ENCODE assay signal across 1 cellular context in the genomic region with DNA sequence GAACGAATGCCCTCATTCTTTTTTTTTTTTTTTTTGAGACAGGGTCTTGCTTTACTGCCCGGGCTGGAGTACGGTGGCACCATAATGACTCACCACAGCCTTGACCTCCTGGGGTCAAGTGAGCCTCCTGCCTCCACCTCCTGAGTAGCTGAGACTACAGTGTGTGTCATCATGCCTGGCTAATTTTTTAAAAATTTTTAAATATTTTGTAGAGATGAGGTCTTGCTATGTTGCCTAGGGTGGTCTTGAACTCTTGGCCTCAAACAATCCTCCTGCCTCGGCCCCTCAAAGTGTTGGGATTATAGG.
TF ChIP-seq lines count a peak whose summit lies in the region.

No MANE protein-coding gene starts in this region.

TF ChIP-seq in HepG2, 621 proteins besides CTCF, POLR2A, EP300 and RAD21 (continued from another document):
- TF ChIP-seq, protein P1, sequence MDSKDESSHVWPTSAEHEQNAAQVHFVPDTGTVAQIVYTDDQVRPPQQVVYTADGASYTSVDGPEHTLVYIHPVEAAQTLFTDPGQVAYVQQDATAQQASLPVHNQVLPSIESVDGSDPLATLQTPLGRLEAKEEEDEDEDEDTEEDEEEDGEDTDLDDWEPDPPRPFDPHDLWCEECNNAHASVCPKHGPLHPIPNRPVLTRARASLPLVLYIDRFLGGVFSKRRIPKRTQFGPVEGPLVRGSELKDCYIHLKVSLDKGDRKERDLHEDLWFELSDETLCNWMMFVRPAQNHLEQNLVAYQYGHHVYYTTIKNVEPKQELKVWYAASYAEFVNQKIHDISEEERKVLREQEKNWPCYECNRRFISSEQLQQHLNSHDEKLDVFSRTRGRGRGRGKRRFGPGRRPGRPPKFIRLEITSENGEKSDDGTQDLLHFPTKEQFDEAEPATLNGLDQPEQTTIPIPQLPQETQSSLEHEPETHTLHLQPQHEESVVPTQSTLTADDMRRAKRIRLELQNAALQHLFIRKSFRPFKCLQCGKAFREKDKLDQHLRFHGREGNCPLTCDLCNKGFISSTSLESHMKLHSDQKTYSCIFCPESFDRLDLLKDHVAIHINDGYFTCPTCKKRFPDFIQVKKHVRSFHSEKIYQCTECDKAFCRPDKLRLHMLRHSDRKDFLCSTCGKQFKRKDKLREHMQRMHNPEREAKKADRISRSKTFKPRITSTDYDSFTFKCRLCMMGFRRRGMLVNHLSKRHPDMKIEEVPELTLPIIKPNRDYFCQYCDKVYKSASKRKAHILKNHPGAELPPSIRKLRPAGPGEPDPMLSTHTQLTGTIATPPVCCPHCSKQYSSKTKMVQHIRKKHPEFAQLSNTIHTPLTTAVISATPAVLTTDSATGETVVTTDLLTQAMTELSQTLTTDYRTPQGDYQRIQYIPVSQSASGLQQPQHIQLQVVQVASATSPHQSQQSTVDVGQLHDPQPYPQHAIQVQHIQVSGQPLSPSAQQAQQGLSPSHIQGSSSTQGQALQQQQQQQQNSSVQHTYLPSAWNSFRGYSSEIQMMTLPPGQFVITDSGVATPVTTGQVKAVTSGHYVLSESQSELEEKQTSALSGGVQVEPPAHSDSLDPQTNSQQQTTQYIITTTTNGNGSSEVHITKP (CRISPR knock-in tag; IDR thresholded peaks at IDR 0.05; ENCODE audit: low read depth): no peak
- TF ChIP-seq ZNF556 (CRISPR knock-in tag; IDR thresholded peaks at IDR 0.05; ENCODE audit: borderline replicate concordance) (no peak), PAF1 (CRISPR knock-in tag; IDR thresholded peaks at IDR 0.05) (no peak), ZNF441 (CRISPR knock-in tag; IDR thresholded peaks at IDR 0.05; ENCODE audit: borderline replicate concordance) (no peak), ZNF432 (CRISPR knock-in tag; IDR thresholded peaks at IDR 0.05; ENCODE audit: borderline replicate concordance) (no peak), RELA (CRISPR knock-in tag; IDR thresholded peaks at IDR 0.05) (no peak), ZNF121 (CRISPR knock-in tag; IDR thresholded peaks at IDR 0.05) (peak; percentile 57), RFX5 (IDR thresholded peaks at IDR 0.05; ENCODE audit: low read depth, low read length) (no peak), ZBTB20 (CRISPR knock-in tag; IDR thresholded peaks at IDR 0.05; ENCODE audit: borderline replicate concordance, low read depth) (no peak), AHR (CRISPR knock-in tag; IDR thresholded peaks at IDR 0.05) (no peak), NFE2L2 (IDR thresholded peaks at IDR 0.05; ENCODE audit: low read length) (peak; percentile 49; the same call in 1 of the 2 replicates), SIN3B (IDR thresholded peaks at IDR 0.05; ENCODE audit: low read length) (no peak), ZFP62 (CRISPR knock-in tag; IDR thresholded peaks at IDR 0.05) (no peak), ZNF20 (CRISPR knock-in tag; IDR thresholded peaks at IDR 0.05) (no peak), RARA (CRISPR knock-in tag; IDR thresholded peaks at IDR 0.05) (0 out of 2 replicates have a peak, but pooled peaks have one; percentile 6), NR2F6 (IDR thresholded peaks at IDR 0.05) (peak; percentile 69), NR2F6 (CRISPR knock-in tag; IDR thresholded peaks at IDR 0.05) (peak; percentile 58; the same call in 1 of the 2 replicates), ZNF75D (CRISPR knock-in tag; IDR thresholded peaks at IDR 0.05; ENCODE audit: borderline replicate concordance) (no peak), ZNF605 (CRISPR knock-in tag; IDR thresholded peaks at IDR 0.05) (no peak)
- TF ChIP-seq, protein P2, sequence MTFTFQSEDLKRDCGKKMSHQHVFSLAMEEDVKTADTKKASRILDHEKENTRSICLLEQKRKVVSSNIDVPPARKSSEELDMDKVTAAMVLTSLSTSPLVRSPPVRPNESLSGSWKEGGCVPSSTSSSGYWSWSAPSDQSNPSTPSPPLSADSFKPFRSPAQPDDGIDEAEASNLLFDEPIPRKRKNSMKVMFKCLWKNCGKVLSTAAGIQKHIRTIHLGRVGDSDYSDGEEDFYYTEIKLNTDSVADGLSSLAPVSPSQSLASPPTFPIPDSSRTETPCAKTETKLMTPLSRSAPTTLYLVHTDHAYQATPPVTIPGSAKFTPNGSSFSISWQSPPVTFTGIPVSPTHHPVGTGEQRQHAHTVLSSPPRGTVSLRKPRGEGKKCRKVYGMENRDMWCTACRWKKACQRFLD (CRISPR knock-in tag; IDR thresholded peaks at IDR 0.05; ENCODE audit: borderline replicate concordance): no peak
- TF ChIP-seq, protein P3, sequence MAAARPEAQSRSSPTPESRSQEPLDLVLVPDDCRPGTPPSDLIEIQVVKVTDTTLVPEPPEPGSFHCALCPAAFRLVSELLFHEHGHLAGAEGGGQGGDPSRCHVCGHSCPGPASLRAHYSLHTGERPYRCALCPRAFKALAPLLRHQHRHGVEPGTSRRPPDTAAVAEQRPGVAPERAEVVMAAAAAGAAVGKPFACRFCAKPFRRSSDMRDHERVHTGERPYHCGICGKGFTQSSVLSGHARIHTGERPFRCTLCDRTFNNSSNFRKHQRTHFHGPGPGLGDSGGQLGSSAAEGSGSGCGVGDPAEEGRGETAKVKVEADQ (CRISPR knock-in tag; IDR thresholded peaks at IDR 0.05; ENCODE audit: borderline replicate concordance): no peak
- TF ChIP-seq, protein P4, sequence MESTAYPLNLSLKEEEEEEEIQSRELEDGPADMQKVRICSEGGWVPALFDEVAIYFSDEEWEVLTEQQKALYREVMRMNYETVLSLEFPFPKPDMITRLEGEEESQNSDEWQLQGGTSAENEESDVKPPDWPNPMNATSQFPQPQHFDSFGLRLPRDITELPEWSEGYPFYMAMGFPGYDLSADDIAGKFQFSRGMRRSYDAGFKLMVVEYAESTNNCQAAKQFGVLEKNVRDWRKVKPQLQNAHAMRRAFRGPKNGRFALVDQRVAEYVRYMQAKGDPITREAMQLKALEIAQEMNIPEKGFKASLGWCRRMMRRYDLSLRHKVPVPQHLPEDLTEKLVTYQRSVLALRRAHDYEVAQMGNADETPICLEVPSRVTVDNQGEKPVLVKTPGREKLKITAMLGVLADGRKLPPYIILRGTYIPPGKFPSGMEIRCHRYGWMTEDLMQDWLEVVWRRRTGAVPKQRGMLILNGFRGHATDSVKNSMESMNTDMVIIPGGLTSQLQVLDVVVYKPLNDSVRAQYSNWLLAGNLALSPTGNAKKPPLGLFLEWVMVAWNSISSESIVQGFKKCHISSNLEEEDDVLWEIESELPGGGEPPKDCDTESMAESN (CRISPR knock-in tag; conservative IDR thresholded peaks at IDR 0.05): no peak
